In the genomic region with DNA sequence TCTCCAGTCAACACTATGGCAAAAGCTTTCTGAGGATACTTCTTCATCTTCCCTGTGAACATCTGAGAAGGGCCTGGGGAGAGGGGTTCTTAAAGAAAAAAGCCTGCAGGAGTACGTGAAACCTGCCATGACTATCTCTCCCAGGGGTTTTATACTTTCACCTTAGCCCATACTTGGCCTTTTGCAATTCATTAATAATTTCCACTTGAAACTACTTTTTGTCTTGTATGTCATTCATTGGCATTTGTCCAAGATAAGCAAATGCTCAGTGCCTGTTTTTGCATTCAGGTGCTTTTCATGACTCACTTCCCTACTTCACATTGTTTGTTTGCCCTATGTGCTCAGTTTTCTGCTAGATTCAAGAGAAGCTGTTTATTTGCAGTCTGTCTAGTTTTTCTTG, we compare ENCODE assay signal across 8 cellular contexts.
DNase-seq lines count a peak whose midpoint lies in the region; ATAC-seq and TF ChIP-seq lines count a peak whose summit lies in the region.

No MANE protein-coding gene starts in this region.

- 67 to 80% (median 77%) methylated on average over 1 of the region's 1 CpG for WGBS in psoas muscle, 3 donors

- no peak overlapping the region for H3K4me2 ChIP-seq in Karpas-422 (ENCODE audit: low read depth, low read length, poor library complexity, severe bottlenecking)

- no peaks in the 10 kb centered on the region for H3K36me3 ChIP-seq in Karpas-422 (ENCODE audit: insufficient read depth, low read length)
- no peaks in the 10 kb centered on the region for H3K36me3 ChIP-seq in psoas muscle (ENCODE audit: insufficient read depth in 1 of 2, low read depth in 1 of 2)

- no peaks in the 10 kb centered on the region for H4K20me1 ChIP-seq in Karpas-422 (ENCODE audit: insufficient read depth, low read depth, low read length)

- H3K4me3 ChIP-seq in Karpas-422 (ENCODE audit: low read length) (no peak overlapping the region), psoas muscle (no peak overlapping the region)

- ATAC-seq in GM21786 (IDR thresholded peaks at IDR 0.05; ENCODE audit: unreplicated experiment) (peak; percentile 91), psoas muscle (no peak)

- H3K9me3 ChIP-seq in Karpas-422 (ENCODE audit: low read length), result no peaks in the 10 kb centered on the region
- no peaks in the 10 kb centered on the region for H3K9me3 ChIP-seq in psoas muscle

- H3K27ac ChIP-seq in Karpas-422 (ENCODE audit: low read length) (no peak overlapping the region), VCaP (peak overlapping the region; percentile 51), psoas muscle (peak overlapping the region; percentile 42)

- H2AFZ ChIP-seq in Karpas-422 (ENCODE audit: low read length), result no peak overlapping the region

- no peaks in the 10 kb centered on the region for H3K27me3 ChIP-seq in Karpas-422 (ENCODE audit: low read length)
- no peaks in the 10 kb centered on the region for H3K27me3 ChIP-seq in psoas muscle (ENCODE audit: insufficient read depth in 3 of 3, low read length in 2 of 3)

- H3K4me1 ChIP-seq in Karpas-422 (ENCODE audit: low read length) (peaks cover 10% of the 10 kb centered on the region), psoas muscle (no peaks in the 10 kb centered on the region)

- DNase-seq in GM10266 (ENCODE audit: extremely low spot score) (peak; percentile 12), Karpas-422 (peak; percentile 43), psoas muscle (no peak), globus pallidus (ENCODE audit: low spot score) (no peak), GDM1 (lab: John Stamatoyannopoulos, UW) (no peak)
- DNase-seq in activated CD4-positive, CD25-positive, alpha-beta regulatory T cell treated with anti-CD3 and anti-CD28 coated beads, Interleukin-2, amount 50 U/mL, for 72 hours, result no peak

- TF ChIP-seq CTCF in GM10266 (IDR thresholded peaks at IDR 0.05; ENCODE audit: control insufficient read depth, insufficient read depth, low read depth, missing control alignments), result no peak
- TF ChIP-seq CTCF in VCaP (conservative IDR thresholded peaks at IDR 0.05), result no peak
- no peak for TF ChIP-seq CTCF in psoas muscle (IDR thresholded peaks at IDR 0.05)

- H3K9me2 ChIP-seq in Karpas-422 (replicated peaks; ENCODE audit: insufficient read depth, low read length), result no peaks in the 10 kb centered on the region

- intact Hi-C loops in psoas muscle (cut with DNase I), result no loop called here

- H3K9ac ChIP-seq in Karpas-422 (ENCODE audit: low read length), result no peak overlapping the region

- H3K79me2 ChIP-seq in Karpas-422 (ENCODE audit: low read length), result no peaks in the 10 kb centered on the region

Comparison
In these comparisons a context has a peak if more than half of its experiments do, and no peak if none do; other contexts are left out.
1. DNase-seq: peak in GM10266 (single experiment) and Karpas-422 (single experiment); none in psoas muscle (0 of 2), globus pallidus (single experiment), GDM1 (single experiment) and activated CD4-positive, CD25-positive, alpha-beta regulatory T cell treated with anti-CD3 and anti-CD28 coated beads, Interleukin-2, amount 50 U/mL, for 72 hours (single experiment).